Comparison of ENCODE assay signal across 8 cellular contexts in genomic region chr12:27523305-27523641, GRCh38. TPM values are rescaled to one million over a fixed set of nuclear protein-coding genes. Genes with fewer than 3 reads are reported as not detected.
DNase-seq lines count a peak whose midpoint lies in the region; TF ChIP-seq lines count a peak whose summit lies in the region.

No MANE protein-coding gene starts in this region.

- H3K27ac Mint-ChIP-seq in HFFc6, result peak overlapping the region; percentile 85

- H3K9me3 Mint-ChIP-seq in HFFc6, result no peaks in the 10 kb centered on the region

- H3K4me3 Mint-ChIP-seq in HFFc6, result peak overlapping the region; percentile 94

- H3K4me3 ChIP-seq in SJCRH30, result peak overlapping the region; percentile 81
- peak overlapping the region; percentile 84 for H3K4me3 ChIP-seq in fibroblast of the aortic adventitia (ENCODE audit: low read depth, low read length)
- H3K4me3 ChIP-seq in skeletal muscle tissue (ENCODE audit: low read length in 3 of 3), result peak overlapping the region; percentile 87 to 98 (median 88)

- H3K9me3 ChIP-seq in SJCRH30 (replicated peaks), result no peaks in the 10 kb centered on the region
- H3K9me3 ChIP-seq in skeletal muscle tissue (ENCODE audit: control insufficient read depth in 3 of 3, low read length in 3 of 3), result no peaks in the 10 kb centered on the region

- no peaks in the 10 kb centered on the region for H3K27me3 ChIP-seq in SJCRH30
- no peaks in the 10 kb centered on the region for H3K27me3 ChIP-seq in skeletal muscle tissue (ENCODE audit: control insufficient read depth in 3 of 3, insufficient read depth in 3 of 3, low read length in 3 of 3)

- H3K27me3 Mint-ChIP-seq in HFFc6 (ENCODE audit: insufficient read depth), result no peaks in the 10 kb centered on the region; the same call in none of the 2 replicates

- peaks cover 55% of the 10 kb centered on the region for H3K4me1 Mint-ChIP-seq in HFFc6 (ENCODE audit: low read depth)

- H3K27ac ChIP-seq in SJCRH30 (peak overlapping the region; percentile 91), skeletal muscle tissue (ENCODE audit: low read depth, low read length) (peak overlapping the region; percentile 91)

- DNase-seq in NCI-H2029 treated with DMSO at 0.1 percent for 48 hours (lab: John Stamatoyannopoulos, UW), result peak; percentile 45
- DNase-seq in NCI-H2029 (lab: John Stamatoyannopoulos, UW), result no peak
- peak; percentile 6 for DNase-seq in HFFc6
- DNase-seq in SJCRH30, result no peak
- DNase-seq in fibroblast of the aortic adventitia (ENCODE audit: low read depth), result no peak
- DNase-seq in HCEC 1CT, result no peak
- no peak for DNase-seq in AG08396 (ENCODE audit: low spot score)

- no peak for TF ChIP-seq CTCF in HFFc6 (IDR thresholded peaks at IDR 0.05)
- TF ChIP-seq CTCF in fibroblast of the aortic adventitia (IDR thresholded peaks at IDR 0.05; ENCODE audit: insufficient read depth, low read length), result no peak

- no peaks in the 10 kb centered on the region for H3K36me3 ChIP-seq in SJCRH30
- H3K36me3 ChIP-seq in skeletal muscle tissue (ENCODE audit: control insufficient read depth in 3 of 3, insufficient read depth in 3 of 3, low read length in 3 of 3), result no peaks in the 10 kb centered on the region

- peak overlapping the region; percentile 81 to 93 (median 89) for H3K9ac ChIP-seq in skeletal muscle tissue (ENCODE audit: low read depth in 1 of 3, low read length in 3 of 3)

- peaks cover 17% of the 10 kb centered on the region for H3K4me1 ChIP-seq in SJCRH30
- peaks cover 7 to 10% (median 9%) of the 10 kb centered on the region in 3 donors for H3K4me1 ChIP-seq in skeletal muscle tissue (ENCODE audit: control insufficient read depth in 3 of 3, insufficient read depth in 3 of 3, low read length in 3 of 3)

- H3K36me3 Mint-ChIP-seq in HFFc6 (ENCODE audit: low read depth), result peaks cover 14% of the 10 kb centered on the region

RNA-seq across cellular contexts. Expression of gene PPFIBP1, which starts 0.7 kb away (rescaled TPM):
- total RNA-seq in HFFc6 (2021; fragmentation: NEBNext Ultra II Directional; extraction: Animal tissue kit (Norgen Biotek cat#: 25700)), result 100 to 1,000 TPM in 2 of 6 experiments, 10 to 100 TPM in 4; 79.1 to 104 (median 92.0) TPM
- 51.9 and 53.5 TPM in 2 replicates for total RNA-seq in SJCRH30 (2014; rRNA removed; shearing (Covaris generic))
- 131 and 211 TPM in 2 replicates for total RNA-seq in fibroblast of the aortic adventitia (ENCODE audit: low replicate concordance)
- 49.1 TPM for total RNA-seq in skeletal muscle tissue

Comparison
In these comparisons a context has a peak if more than half of its experiments do, and no peak if none do; other contexts are left out.
1. DNase-seq: peak in NCI-H2029 treated with DMSO at 0.1 percent for 48 hours (single experiment) and HFFc6 (single experiment); none in NCI-H2029 (single experiment), SJCRH30 (0 of 2), fibroblast of the aortic adventitia (single experiment), HCEC 1CT (single experiment) and AG08396 (single experiment).
2. Peak in every context shown above with its lines, with median percentiles within 50 percentile points of each other: H3K4me3 ChIP-seq.